ENCODE assay signal across 8 cellular contexts in genomic region chr16:3022208-3022696, GRCh38. TPM values are rescaled to one million over a fixed set of nuclear protein-coding genes. Genes with fewer than 3 reads are reported as not detected.
DNase-seq lines count a peak whose midpoint lies in the region; ATAC-seq, FAIRE-seq and TF ChIP-seq lines count a peak whose summit lies in the region.

No MANE protein-coding gene starts in this region.

- TF ChIP-seq POLR2A in GM12878 (IDR thresholded peaks at IDR 0.05; ENCODE audit: low read depth, low read length): no peak

- H3K27ac ChIP-seq in A673 (ENCODE audit: low read depth, low read length, poor library complexity, severe bottlenecking) (peak overlapping the region; percentile 97), GM12878 (ENCODE audit: control insufficient read depth, insufficient read depth) (no peak overlapping the region; the same call in 1 of the 2 replicates), iPS DF 6.9 (ENCODE audit: low read length) (no peak overlapping the region)

- POLR2A ChIA-PET in A673 (lab: Charles Lee; ENCODE audit: low non-redundant PET): no interaction called here
- POLR2A ChIA-PET in GM12878 (lab: Charles Lee): interaction anchor here (1.0 to 2.4 kb wide), 4 partner anchors 18 to 128 kb away, joined by 3 to 7 read pairs (median 6); partner anchors contain the start of gene ZNF213

- TF ChIP-seq EP300 in GM12878 (IDR thresholded peaks at IDR 0.05; ENCODE audit: borderline replicate concordance in 1 of 2, control insufficient read depth in 1 of 2, low read depth in 2 of 2, low read length in 2 of 2): no peak

- no peak for TF ChIP-seq RAD21 in GM12878 (IDR thresholded peaks at IDR 0.05; ENCODE audit: insufficient read depth, low read depth, low read length)

- H3K9me3 ChIP-seq in A673 (ENCODE audit: low read depth, low read length, poor library complexity, severe bottlenecking): no peaks in the 10 kb centered on the region
- no peaks in the 10 kb centered on the region for H3K9me3 ChIP-seq in GM12878 (replicated peaks; ENCODE audit: control insufficient read depth, insufficient read depth, low read length)
- H3K9me3 ChIP-seq in iPS DF 6.9 (ENCODE audit: control insufficient read depth, insufficient read depth, low read length): no peaks in the 10 kb centered on the region
- H3K9me3 ChIP-seq in skeletal muscle satellite cell (replicated peaks; ENCODE audit: low read length): no peaks in the 10 kb centered on the region

- CTCF ChIA-PET in A673 (lab: Charles Lee) (interaction anchor here (2.9 kb wide), 1 partner anchor 9 kb away, joined by 9 read pairs; no protein-coding TSS in a partner anchor), GM12878 (lab: Yijun Ruan, JAX) (interaction anchor here (0.5 to 18.2 kb wide), 6 partner anchors 8 to 1327 kb away, joined by 3 to 421 read pairs (median 6); no protein-coding TSS in a partner anchor)

- H3K27me3 ChIP-seq in A673 (replicated peaks; ENCODE audit: insufficient read depth, low read depth, low read length, poor library complexity) (no peaks in the 10 kb centered on the region), GM12878 (replicated peaks in 1 of 2; ENCODE audit: control insufficient read depth in 2 of 2, insufficient read depth in 2 of 2, low read length in 1 of 2) (no peaks in the 10 kb centered on the region), iPS DF 6.9 (ENCODE audit: control insufficient read depth, insufficient read depth, low read length) (no peaks in the 10 kb centered on the region), skeletal muscle satellite cell (ENCODE audit: control insufficient read depth, insufficient read depth, low read length) (no peaks in the 10 kb centered on the region)

- H3K4me1 ChIP-seq in A673 (ENCODE audit: insufficient read depth, low read length, poor library complexity, severe bottlenecking) (peaks cover 29% of the 10 kb centered on the region), GM12878 (ENCODE audit: control insufficient read depth, insufficient read depth, low read length) (peaks cover 25% of the 10 kb centered on the region), iPS DF 6.9 (ENCODE audit: control insufficient read depth, insufficient read depth, low read length) (peaks cover 5% of the 10 kb centered on the region), skeletal muscle satellite cell (ENCODE audit: control insufficient read depth, insufficient read depth, low read length) (peaks cover 21% of the 10 kb centered on the region)

- H3K36me3 ChIP-seq in A673 (ENCODE audit: insufficient read depth, low read length, poor library complexity, severe bottlenecking) (peaks cover 3% of the 10 kb centered on the region), GM12878 (ENCODE audit: control insufficient read depth in 2 of 2, insufficient read depth in 2 of 2, low read length in 1 of 2) (peaks cover 4 to 5% of the 10 kb centered on the region in 2 experiments; a peak in 3 of 4 replicates), iPS DF 6.9 (ENCODE audit: control insufficient read depth, insufficient read depth, low read length) (peaks cover 18% of the 10 kb centered on the region), skeletal muscle satellite cell (ENCODE audit: insufficient read depth, low read length) (peaks cover 29% of the 10 kb centered on the region)

- peak overlapping the region; percentile 83 for H3K4me2 ChIP-seq in GM12878 (ENCODE audit: control insufficient read depth, insufficient read depth)
- H3K4me2 ChIP-seq in skeletal muscle satellite cell (ENCODE audit: low read length): peak overlapping the region; percentile 96

- H3K4me3 ChIP-seq in A673 (ENCODE audit: low read depth, low read length, poor library complexity, severe bottlenecking): peak overlapping the region; percentile 63
- peak overlapping the region; percentile 87 for H3K4me3 ChIP-seq in GM12878
- peak overlapping the region; percentile 6; the same call in 1 of the 2 replicates for H3K4me3 ChIP-seq in iPS DF 6.9 (ENCODE audit: low read length)
- H3K4me3 ChIP-seq in skeletal muscle satellite cell (ENCODE audit: low read length): peak overlapping the region; percentile 97

- FAIRE-seq in GM12878 (lab: Jason Lieb, UNC): peak; percentile 59

- H2AFZ ChIP-seq in GM12878 (ENCODE audit: control insufficient read depth, low read depth, low read length): no peak overlapping the region

- TF ChIP-seq CTCF in A673 (conservative IDR thresholded peaks at IDR 0.05; ENCODE audit: low read depth, low read length): no peak
- no peak for TF ChIP-seq CTCF in GM12878 (IDR thresholded peaks at IDR 0.05 in 2 of 3, conservative IDR thresholded peaks at IDR 0.05 in 1 of 3; ENCODE audit: control insufficient read depth in 2 of 3, extremely low read depth in 1 of 3, insufficient read depth in 1 of 3, low read depth in 3 of 3, low read length in 3 of 3)

- no peak overlapping the region for H3K9ac ChIP-seq in GM12878 (ENCODE audit: control insufficient read depth, insufficient read depth, low read length)
- peak overlapping the region; percentile 100 for H3K9ac ChIP-seq in skeletal muscle satellite cell (ENCODE audit: low read depth, low read length)

- ATAC-seq in GM12878 (peak; percentile 19), GM19395 (IDR thresholded peaks at IDR 0.05; ENCODE audit: unreplicated experiment) (no peak)

- RAD21 ChIA-PET in GM12878 (lab: Charles Lee; ENCODE audit: unreplicated experiment): interaction anchor here (0.6 to 4.4 kb wide), 4 partner anchors 9 to 36 kb away, joined by 3 to 34 read pairs (median 6); no protein-coding TSS in a partner anchor

- 15% methylated on average over 8 of the region's 8 CpGs for WGBS in GM12878 (ENCODE audit: insufficient coverage, insufficient replicate concordance, low lambda C conversion rate, missing lambda C conversion rate)
- no CpG with 5 or more reads among the region's 8 CpGs for WGBS in iPS DF 6.9 (ENCODE audit: insufficient coverage, insufficient read length)

- peak; percentile 93 for DNase-seq in A673 (ENCODE audit: low spot score)
- DNase-seq in HPDE6-E6E7 (ENCODE audit: extremely low spot score): peak; percentile 84
- DNase-seq in UCSD-AML1 (lab: John Stamatoyannopoulos, UW; ENCODE audit: unreplicated experiment): peak; percentile 63
- DNase-seq in GM12878 (ENCODE audit: low read depth, low spot score): no peak
- DNase-seq in iPS DF 6.9 (ENCODE audit: low read depth, low spot score): no peak
- no peak for DNase-seq in DMS153 (lab: John Stamatoyannopoulos, UW)

- H3K79me2 ChIP-seq in GM12878 (ENCODE audit: control insufficient read depth, insufficient read depth, low read length): no peaks in the 10 kb centered on the region

- SMC1A ChIA-PET in GM12878 (lab: Charles Lee; ENCODE audit: uncharacterized antibody, unreplicated experiment): interaction anchor here (0.7 to 10.1 kb wide), 6 partner anchors 9 to 108 kb away, joined by 3 to 91 read pairs (median 4); no protein-coding TSS in a partner anchor

- BruUV-seq in A673 (replicated peaks; lab: Mats Ljungman, UMichigan): no TSS peak
- no TSS peak for BruUV-seq in GM12878 (replicated peaks; lab: Mats Ljungman, UMichigan)

- intact Hi-C loops in A673 (cut with micrococcal nuclease; ENCODE audit: unreplicated experiment): no loop called here
- intact Hi-C loops in GM12878 (cut with micrococcal nuclease; ENCODE audit: unreplicated experiment): no loop called here

- H4K20me1 ChIP-seq in GM12878 (ENCODE audit: control insufficient read depth, insufficient read depth): no peaks in the 10 kb centered on the region

- in situ Hi-C loops in GM12878 (cut with MboI): no loop called here

RNA-seq across cellular contexts. Expression of gene HCFC1R1, which starts 1.5 kb away (rescaled TPM):
- 46.6 and 51.4 TPM in 2 replicates for total RNA-seq in A673 (2021)
- 2.1 and 4.9 TPM in 2 replicates for total RNA-seq in GM12878 (2013; cell fraction: nucleolus; rRNA removed)
- total RNA-seq in GM12878 (2014; rRNA removed): 35.9 and 40.7 TPM in 2 replicates
- 13.7 and 14.6 TPM in 2 replicates for total RNA-seq in GM12878 (2014; rRNA removed; fragmentation: Illumina TruSeq; extraction: Trizol)
- 26.6 and 31.7 TPM in 2 replicates for total RNA-seq in GM12878 (2021)
- 19.7 TPM for polyA plus RNA-seq in GM12878 (2011; ENCODE audit: low read depth)
- 6.8 and 14.3 TPM in 2 replicates for polyA plus RNA-seq in GM12878 (2011; rRNA removed)
- 32.2 and 43.9 TPM in 2 replicates for polyA plus RNA-seq in GM12878 (2011; cell fraction: cytosol; rRNA removed)
- 23.6 and 24.4 TPM in 2 replicates for polyA plus RNA-seq in GM12878 (2011; cell fraction: nucleus; rRNA removed)
- polyA plus RNA-seq in GM12878 (2012): 32.7 and 35.7 TPM in 2 replicates
- 4.8 and 11.5 TPM in 2 replicates for polyA plus RNA-seq in GM12878 (2014; fragmentation: Illumina TruSeq; extraction: Trizol)
- 10 to 100 TPM in 1 of 2 experiments, 1 to 10 TPM in 1; 2.8 to 10.2 TPM for polyA plus RNA-seq in GM12878 (2014; fragmentation: Nextera tagmentation; extraction: Ambion mirVana)
- 41.9 and 48.1 TPM in 2 replicates for polyA plus RNA-seq in GM12878 (2014; rRNA removed)
- 10 to 100 TPM; 31.4 to 42.5 TPM for polyA plus RNA-seq in GM12878 (2016; fragmentation: Nextera tagmentation; extraction: Ambion mirVana)
- polyA minus RNA-seq in GM12878 (2011; rRNA and poly(A)+ RNA removed): 3.3 and 14.3 TPM in 2 replicates
- polyA minus RNA-seq in GM12878 (2011; cell fraction: cytosol; rRNA and poly(A)+ RNA removed): 14.7 and 14.8 TPM in 2 replicates
- polyA minus RNA-seq in GM12878 (2011; cell fraction: nucleus; rRNA and poly(A)+ RNA removed): 3.3 and 5.1 TPM in 2 replicates
- total RNA-seq in skeletal muscle satellite cell (2012; rRNA removed): 6.3 and 9.4 TPM in 2 replicates

RNA-seq across cellular contexts. Expression of gene THOC6, which starts 1.6 kb away (rescaled TPM):
- 52.5 and 59.3 TPM in 2 replicates for total RNA-seq in A673 (2021)
- total RNA-seq in GM12878 (2013; cell fraction: nucleolus; rRNA removed): 8.7 and 11.1 TPM in 2 replicates
- 21.6 and 28.5 TPM in 2 replicates for total RNA-seq in GM12878 (2014; rRNA removed)
- total RNA-seq in GM12878 (2014; rRNA removed; fragmentation: Illumina TruSeq; extraction: Trizol): 15.1 and 15.9 TPM in 2 replicates
- 31.6 and 33.1 TPM in 2 replicates for total RNA-seq in GM12878 (2021)
- 12.2 TPM for polyA plus RNA-seq in GM12878 (2011; ENCODE audit: low read depth)
- 15.5 and 27.3 TPM in 2 replicates for polyA plus RNA-seq in GM12878 (2011; rRNA removed)
- polyA plus RNA-seq in GM12878 (2011; cell fraction: cytosol; rRNA removed): 46.8 and 56.3 TPM in 2 replicates
- polyA plus RNA-seq in GM12878 (2011; cell fraction: nucleus; rRNA removed): 79.2 and 92.0 TPM in 2 replicates
- polyA plus RNA-seq in GM12878 (2012): 21.6 and 22.1 TPM in 2 replicates
- 4.8 and 14.3 TPM in 2 replicates for polyA plus RNA-seq in GM12878 (2014; fragmentation: Illumina TruSeq; extraction: Trizol)
- 1 to 10 TPM; 1.0 to 2.4 TPM for polyA plus RNA-seq in GM12878 (2014; fragmentation: Nextera tagmentation; extraction: Ambion mirVana)
- 31.7 and 35.2 TPM in 2 replicates for polyA plus RNA-seq in GM12878 (2014; rRNA removed)
- polyA plus RNA-seq in GM12878 (2016; fragmentation: Nextera tagmentation; extraction: Ambion mirVana): 10 to 100 TPM; 53.7 to 54.4 TPM
- 24.2 and 39.7 TPM in 2 replicates for polyA minus RNA-seq in GM12878 (2011; rRNA and poly(A)+ RNA removed)
- polyA minus RNA-seq in GM12878 (2011; cell fraction: cytosol; rRNA and poly(A)+ RNA removed): 15.9 and 22.9 TPM in 2 replicates
- 12.2 and 14.4 TPM in 2 replicates for polyA minus RNA-seq in GM12878 (2011; cell fraction: nucleus; rRNA and poly(A)+ RNA removed)
- total RNA-seq in skeletal muscle satellite cell (2012; rRNA removed): 14.0 and 16.7 TPM in 2 replicates

RNA-seq across cellular contexts. Expression of gene TNFRSF12A, which starts 2.1 kb away (rescaled TPM):
- total RNA-seq in A673 (2021) (23.7 and 39.5 TPM in 2 replicates), GM12878 (2014; rRNA removed) (0.44 and 1.4 TPM in 2 replicates), GM12878 (2014; rRNA removed; fragmentation: Illumina TruSeq; extraction: Trizol) (0.28 and 0.67 TPM in 2 replicates), GM12878 (2021) (0.58 and 0.90 TPM in 2 replicates)
- total RNA-seq in GM12878 (2013; cell fraction: nucleolus; rRNA removed): 0.98 TPM in 1 of 2 replicates, not detected in the other
- not detected for polyA plus RNA-seq in GM12878 (2011; ENCODE audit: low read depth)
- polyA plus RNA-seq in GM12878 (2011; rRNA removed) (0.62 and 1.0 TPM in 2 replicates), GM12878 (2014; fragmentation: Illumina TruSeq; extraction: Trizol) (0.35 TPM in 1 of 2 replicates, not detected in the other), GM12878 (2014; fragmentation: Nextera tagmentation; extraction: Ambion mirVana) (not detected), GM12878 (2014; rRNA removed) (0.67 and 1.7 TPM in 2 replicates), GM12878 (2016; fragmentation: Nextera tagmentation; extraction: Ambion mirVana) (1 to 10 TPM; 1.5 TPM)
- 1.2 and 1.6 TPM in 2 replicates for polyA plus RNA-seq in GM12878 (2011; cell fraction: cytosol; rRNA removed)
- 2.9 and 3.5 TPM in 2 replicates for polyA plus RNA-seq in GM12878 (2011; cell fraction: nucleus; rRNA removed)
- polyA plus RNA-seq in GM12878 (2012): 0.24 and 0.45 TPM in 2 replicates
- 0.51 and 1.6 TPM in 2 replicates for polyA minus RNA-seq in GM12878 (2011; rRNA and poly(A)+ RNA removed)
- polyA minus RNA-seq in GM12878 (2011; cell fraction: cytosol; rRNA and poly(A)+ RNA removed): 2.8 and 3.5 TPM in 2 replicates
- 2.3 and 2.5 TPM in 2 replicates for polyA minus RNA-seq in GM12878 (2011; cell fraction: nucleus; rRNA and poly(A)+ RNA removed)
- 174 and 265 TPM in 2 replicates for total RNA-seq in skeletal muscle satellite cell (2012; rRNA removed)

RNA-seq across cellular contexts. Expression of gene CLDN6, which starts 4.3 kb away (rescaled TPM):
- 0.21 and 0.31 TPM in 2 replicates for total RNA-seq in A673 (2021)
- total RNA-seq in GM12878 (2013; cell fraction: nucleolus; rRNA removed): not detected in 2 replicates
- not detected in 2 replicates for total RNA-seq in GM12878 (2014; rRNA removed)
- total RNA-seq in GM12878 (2014; rRNA removed; fragmentation: Illumina TruSeq; extraction: Trizol): not detected in 2 replicates
- 0.26 and 0.61 TPM in 2 replicates for total RNA-seq in GM12878 (2021)
- not detected for polyA plus RNA-seq in GM12878 (2011; ENCODE audit: low read depth)
- not detected in 2 replicates for polyA plus RNA-seq in GM12878 (2011; rRNA removed)
- polyA plus RNA-seq in GM12878 (2011; cell fraction: cytosol; rRNA removed): 0.13 TPM in 1 of 2 replicates, not detected in the other
- not detected in 2 replicates for polyA plus RNA-seq in GM12878 (2011; cell fraction: nucleus; rRNA removed)
- polyA plus RNA-seq in GM12878 (2012): not detected in 2 replicates
- polyA plus RNA-seq in GM12878 (2014; fragmentation: Illumina TruSeq; extraction: Trizol): not detected in 2 replicates
- polyA plus RNA-seq in GM12878 (2014; fragmentation: Nextera tagmentation; extraction: Ambion mirVana): not detected
- polyA plus RNA-seq in GM12878 (2014; rRNA removed): not detected in 2 replicates
- polyA plus RNA-seq in GM12878 (2016; fragmentation: Nextera tagmentation; extraction: Ambion mirVana): under 1 TPM; 0.15 to 0.23 TPM
- polyA minus RNA-seq in GM12878 (2011; rRNA and poly(A)+ RNA removed): not detected in 2 replicates
- not detected in 2 replicates for polyA minus RNA-seq in GM12878 (2011; cell fraction: cytosol; rRNA and poly(A)+ RNA removed)
- not detected in 2 replicates for polyA minus RNA-seq in GM12878 (2011; cell fraction: nucleus; rRNA and poly(A)+ RNA removed)
- total RNA-seq in skeletal muscle satellite cell (2012; rRNA removed): not detected in 2 replicates

RNA-seq across cellular contexts. Expression of gene CLDN9, which starts 9.5 kb away (rescaled TPM):
- not detected in 2 replicates for total RNA-seq in A673 (2021)
- total RNA-seq in GM12878 (2013; cell fraction: nucleolus; rRNA removed): not detected in 2 replicates
- not detected in 2 replicates for total RNA-seq in GM12878 (2014; rRNA removed)
- not detected in 2 replicates for total RNA-seq in GM12878 (2014; rRNA removed; fragmentation: Illumina TruSeq; extraction: Trizol)
- not detected in 2 replicates for total RNA-seq in GM12878 (2021)
- not detected for polyA plus RNA-seq in GM12878 (2011; ENCODE audit: low read depth)
- polyA plus RNA-seq in GM12878 (2011; rRNA removed): not detected in 2 replicates
- polyA plus RNA-seq in GM12878 (2011; cell fraction: cytosol; rRNA removed): not detected in 2 replicates
- 0.12 TPM in 1 of 2 replicates, not detected in the other for polyA plus RNA-seq in GM12878 (2011; cell fraction: nucleus; rRNA removed)
- 0.08 TPM in 1 of 2 replicates, not detected in the other for polyA plus RNA-seq in GM12878 (2012)
- polyA plus RNA-seq in GM12878 (2014; fragmentation: Illumina TruSeq; extraction: Trizol): not detected in 2 replicates
- not detected for polyA plus RNA-seq in GM12878 (2014; fragmentation: Nextera tagmentation; extraction: Ambion mirVana)
- not detected in 2 replicates for polyA plus RNA-seq in GM12878 (2014; rRNA removed)
- not detected for polyA plus RNA-seq in GM12878 (2016; fragmentation: Nextera tagmentation; extraction: Ambion mirVana)
- 0.26 TPM in 1 of 2 replicates, not detected in the other for polyA minus RNA-seq in GM12878 (2011; rRNA and poly(A)+ RNA removed)
- polyA minus RNA-seq in GM12878 (2011; cell fraction: cytosol; rRNA and poly(A)+ RNA removed): not detected in 2 replicates
- not detected in 2 replicates for polyA minus RNA-seq in GM12878 (2011; cell fraction: nucleus; rRNA and poly(A)+ RNA removed)
- not detected in 2 replicates for total RNA-seq in skeletal muscle satellite cell (2012; rRNA removed)

Comparison
In these comparisons a context has a peak if more than half of its experiments do, and no peak if none do; other contexts are left out.
1. DNase-seq: peak in A673 (single experiment), HPDE6-E6E7 (single experiment) and UCSD-AML1 (single experiment); none in GM12878 (single experiment), iPS DF 6.9 (single experiment) and DMS153 (single experiment).
2. H3K4me3 ChIP-seq: peak in every context shown above with its lines; median percentile 97 in skeletal muscle satellite cell; 87 in GM12878; 63 in A673; 6 in iPS DF 6.9.
3. RNA of gene TNFRSF12A, which starts 2.1 kb away (total RNA-seq): 23.7 to 39.5 TPM in A673; 0.28 to 1.4 TPM in GM12878; every median in the first group is over 10 times any median in the second.